In the genomic region with DNA sequence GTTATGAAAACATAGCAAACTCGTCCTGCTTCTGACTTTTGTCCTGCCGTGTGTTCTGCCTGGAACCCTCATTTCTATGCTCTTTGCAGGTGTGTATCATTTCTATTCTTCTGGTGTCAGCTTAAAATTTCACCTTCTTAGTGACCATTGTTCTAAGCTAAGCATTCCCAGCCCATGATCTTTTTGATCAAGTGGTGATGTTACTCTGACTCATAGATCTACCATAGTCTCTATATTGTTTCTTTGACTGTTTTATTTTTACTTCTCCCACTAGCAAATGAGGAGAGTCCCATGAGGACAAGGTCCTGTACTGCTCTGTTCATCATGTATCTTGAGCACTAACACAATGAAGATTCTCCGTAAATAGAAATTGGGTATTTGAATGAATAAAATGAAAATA, we compare ENCODE assay signal across 20 cellular contexts. TPM values are rescaled to one million over a fixed set of nuclear protein-coding genes. Genes with fewer than 3 reads are reported as not detected.
"Had no signal": no experiment of that assay in that cellular context is flagged by ENCODE, and none has a peak within 500 bp of the region (broad histone marks: within the 10 kb centered on the region; RNA-seq: fewer than 3 reads in every experiment).

No MANE protein-coding gene starts in this region.

- ATAC-seq: activated T-cell treated with anti-CD3 and anti-CD28 coated beads, Interleukin-2, amount 50 U/mL, for 72 hours; stimulated activated naive CD8-positive, alpha-beta T cell treated with anti-CD3 and anti-CD28 coated beads, Interleukin-15, Interleukin-2, amounts not matched to agents 100 U/mL and 50 U/mL, for 24 hours had no signal

- FAIRE-seq: islet of Langerhans had no signal

- H3K36me3 Mint-ChIP-seq: activated naive CD8-positive, alpha-beta T cell treated with anti-CD3 and anti-CD28 coated beads, Interleukin-2, amount 10 ng/mL, durations not matched to agents 7 days and 5 days had no signal

- H3K4me3 ChIP-seq: ascending aorta, ovary, upper lobe of right lung had no signal

- H3K27me3 ChIP-seq: ascending aorta, ovary, upper lobe of right lung had no signal

- H3K4me1 ChIP-seq: ascending aorta, upper lobe of right lung had no signal

- H3K27me3 Mint-ChIP-seq: activated naive CD8-positive, alpha-beta T cell treated with anti-CD3 and anti-CD28 coated beads, Interleukin-2, amount 10 ng/mL, durations not matched to agents 7 days and 5 days had no signal

- H3K9me3 Mint-ChIP-seq: activated naive CD8-positive, alpha-beta T cell treated with anti-CD3 and anti-CD28 coated beads, Interleukin-2, amount 10 ng/mL, durations not matched to agents 7 days and 5 days had no signal

- H3K4me3 Mint-ChIP-seq: activated naive CD8-positive, alpha-beta T cell treated with anti-CD3 and anti-CD28 coated beads, Interleukin-2, amount 10 ng/mL, durations not matched to agents 7 days and 5 days; activated T-cell treated with anti-CD3 and anti-CD28 coated beads, Interleukin-2, amount 50 U/mL, for 72 hours; neural crest cell had no signal

- H3K27ac Mint-ChIP-seq: activated naive CD8-positive, alpha-beta T cell treated with anti-CD3 and anti-CD28 coated beads, Interleukin-2, amount 10 ng/mL, durations not matched to agents 7 days and 5 days; activated T-cell treated with anti-CD3 and anti-CD28 coated beads, Interleukin-2, amount 50 U/mL, for 72 hours had no signal

- H3K9me3 ChIP-seq: ascending aorta, ovary, upper lobe of right lung had no signal

- H3K4me1 Mint-ChIP-seq: activated naive CD8-positive, alpha-beta T cell treated with anti-CD3 and anti-CD28 coated beads, Interleukin-2, amount 10 ng/mL, durations not matched to agents 7 days and 5 days; neural crest cell had no signal

- DNase-seq: activated CD4-positive, alpha-beta T cell treated with anti-CD3 and anti-CD28 coated beads for 1 hour; activated CD4-positive, alpha-beta T cell treated with anti-CD3 and anti-CD28 coated beads, Interleukin-2, amount 50 U/mL, for 48 hours; activated gamma-delta T cell treated with Interleukin-2 at 50 U/mL for 16 hours; activated naive CD8-positive, alpha-beta T cell treated with anti-CD3 and anti-CD28 coated beads, Interleukin-2, amount 10 ng/mL, durations not matched to agents 7 days and 5 days; activated T-cell treated with anti-CD3 and anti-CD28 coated beads, Interleukin-2, amount 50 U/mL, for 72 hours; central memory CD4-positive, alpha-beta T cell; effector memory CD4-positive, alpha-beta T cell; ovary; stimulated activated CD4-positive, alpha-beta T cell treated with anti-CD3 and anti-CD28 coated beads, Interleukin-4, amount 100 ng/mL, for 1 hour; stimulated activated CD8-positive, alpha-beta memory T cell treated with anti-CD3 and anti-CD28 coated beads, Interleukin-4, amount 100 ng/mL, for 48 hours; stimulated activated naive CD8-positive, alpha-beta T cell treated with anti-CD3 and anti-CD28 coated beads, Interleukin-15, Interleukin-2, amounts not matched to agents 100 U/mL and 50 U/mL, for 24 hours; upper lobe of right lung had no signal

- H3K36me3 ChIP-seq: ascending aorta, ovary, upper lobe of right lung had no signal

- H3K27ac ChIP-seq: ascending aorta, ovary, upper lobe of right lung had no signal

RNA-seq across cellular contexts. Expression of a gene that starts 14.1 kb away (rescaled TPM):
- total RNA-seq: activated naive CD8-positive, alpha-beta T cell treated with anti-CD3 and anti-CD28 coated beads, Interleukin-2, amount 10 ng/mL, durations not matched to agents 7 days and 5 days; activated T-cell treated with anti-CD3 and anti-CD28 coated beads, Interleukin-2, amount 50 U/mL, for 72 hours; ascending aorta; myocyte; neural crest cell; upper lobe of right lung had no signal

RNA-seq across cellular contexts. Expression of a gene that starts 30.7 kb away (rescaled TPM):
- total RNA-seq: activated naive CD8-positive, alpha-beta T cell treated with anti-CD3 and anti-CD28 coated beads, Interleukin-2, amount 10 ng/mL, durations not matched to agents 7 days and 5 days; activated T-cell treated with anti-CD3 and anti-CD28 coated beads, Interleukin-2, amount 50 U/mL, for 72 hours; ascending aorta; fibroblast of villous mesenchyme; lower leg skin; myocyte; neural crest cell; ovary; temporal lobe; upper lobe of right lung had no signal
- polyA plus RNA-seq: esophagus, ovary had no signal

RNA-seq across cellular contexts. Expression of a gene that starts 46.8 kb away (rescaled TPM):
- total RNA-seq: activated naive CD8-positive, alpha-beta T cell treated with anti-CD3 and anti-CD28 coated beads, Interleukin-2, amount 10 ng/mL, durations not matched to agents 7 days and 5 days; activated T-cell treated with anti-CD3 and anti-CD28 coated beads, Interleukin-2, amount 50 U/mL, for 72 hours; neural crest cell had no signal
